Comparison of ENCODE assay signal across 10 cellular contexts in the genomic region with DNA sequence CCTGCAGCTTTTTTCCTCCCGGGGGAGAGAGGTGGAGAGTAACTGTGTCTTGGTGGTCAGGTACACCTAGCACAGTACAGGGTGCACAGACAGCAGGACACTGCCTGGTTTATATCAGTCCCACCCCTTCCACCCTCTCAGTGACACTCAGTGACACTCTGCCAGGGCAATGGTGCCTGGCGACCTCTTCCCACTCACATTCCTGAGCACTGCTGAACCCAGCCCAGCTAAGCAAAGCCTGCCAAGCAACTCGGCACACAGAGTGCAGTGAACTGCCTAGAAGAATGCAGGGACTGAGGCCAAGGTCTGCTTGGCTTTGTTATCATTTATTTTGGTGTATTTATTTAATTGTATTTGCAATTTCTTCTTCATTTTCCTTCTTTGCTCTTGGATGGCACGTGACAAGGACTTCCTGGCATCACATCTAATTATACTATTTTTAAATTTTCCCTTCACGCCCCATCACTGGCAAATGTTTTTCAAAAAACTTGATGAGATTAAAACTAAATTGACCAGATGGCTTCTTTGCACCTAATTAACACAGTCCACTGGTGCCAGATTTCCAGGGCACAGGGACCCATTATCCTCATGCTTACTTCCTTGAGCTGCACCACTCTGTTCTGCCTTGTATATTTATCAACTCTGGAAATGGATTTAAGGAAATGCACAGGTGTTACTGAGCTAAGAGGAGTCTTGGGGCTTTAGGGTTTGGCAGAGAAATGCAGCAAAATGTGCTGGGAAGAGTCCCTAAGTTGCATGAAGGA.
DNase-seq lines count a peak whose midpoint lies in the region; ATAC-seq and TF ChIP-seq lines count a peak whose summit lies in the region.
"Had no signal": no experiment of that assay in that cellular context is flagged by ENCODE, and none has a peak within 500 bp of the region (broad histone marks: within the 10 kb centered on the region; RNA-seq: fewer than 3 reads in every experiment).

No MANE protein-coding gene starts in this region.

- H3K27ac ChIP-seq in PC-3 (ENCODE audit: low read length) (no peak overlapping the region), muscle layer of duodenum (ENCODE audit: low read length) (peak overlapping the region; percentile 58), aorta (ENCODE audit: low read depth in 1 of 2, low read length in 2 of 2) (peak overlapping the region; percentile 88 to 92)

- BruUV-seq in PC-3 (replicated peaks; lab: Mats Ljungman, UMichigan): no TSS peak

- intact Hi-C loops in PC-3 (cut with micrococcal nuclease) (no loop called here), aorta (cut with DNase I) (no loop called here)

- peak; percentile 45 for DNase-seq in PC-3
- peak; percentile 82 for DNase-seq in fibroblast of pulmonary artery (ENCODE audit: low read depth)
- DNase-seq in aorta: peak; percentile 88 to 90
- DNase-seq in NCI-H510A treated with DMSO at 0.1 percent for 48 hours (lab: John Stamatoyannopoulos, UW): no peak
- DNase-seq in stimulated activated CD4-positive, alpha-beta T cell treated with anti-CD3 and anti-CD28 coated beads, Interleukin-15, amount 100 ng/mL, for 24 hours: no peak
- DNase-seq in EL: no peak
- DNase-seq: HCEC 1CT had no signal

- no peak overlapping the region for H3K4me3 ChIP-seq in PC-3 (ENCODE audit: low read length)
- no peak overlapping the region for H3K4me3 ChIP-seq in fibroblast of pulmonary artery (replicated peaks; ENCODE audit: low read depth, low read length)
- no peak overlapping the region for H3K4me3 ChIP-seq in muscle layer of duodenum (ENCODE audit: low read depth in 1 of 2, low read length in 2 of 2)
- H3K4me3 ChIP-seq in aorta (ENCODE audit: low read length in 2 of 2): no peak overlapping the region
- H3K4me3 ChIP-seq: K562, Peyer's patch had no signal

- 3 to 8% methylated on average over 5 of the region's 5 CpGs for WGBS in aorta, 2 donors

- TF ChIP-seq CTCF in PC-3 (conservative IDR thresholded peaks at IDR 0.05; ENCODE audit: low read depth, low read length) (no peak), fibroblast of pulmonary artery (IDR thresholded peaks at IDR 0.05; ENCODE audit: low read length, missing control alignments) (no peak)

- H3K4me2 ChIP-seq in PC-3 (ENCODE audit: low read length): no peak overlapping the region

- no peak overlapping the region for H3K9ac ChIP-seq in PC-3 (ENCODE audit: low read length)

- H4K20me1 ChIP-seq in PC-3 (ENCODE audit: low read length): no peaks in the 10 kb centered on the region

- no peaks in the 10 kb centered on the region for H3K9me2 ChIP-seq in PC-3 (replicated peaks; ENCODE audit: low read length)

- no peaks in the 10 kb centered on the region for H3F3A ChIP-seq in PC-3 (ENCODE audit: low read length, unreplicated experiment)

- H3K36me3 ChIP-seq in PC-3 (ENCODE audit: low read depth, low read length) (0 out of 2 replicates have a peak, but pooled peaks cover 6% of the 10 kb centered on the region), muscle layer of duodenum (ENCODE audit: control insufficient read depth in 1 of 2, insufficient read depth in 2 of 2, low read length in 2 of 2) (no peaks in the 10 kb centered on the region), aorta (ENCODE audit: control insufficient read depth in 1 of 2, insufficient read depth in 2 of 2, low read length in 1 of 2) (no peaks in the 10 kb centered on the region)
- H3K36me3 ChIP-seq: Peyer's patch had no signal

- H3K79me2 ChIP-seq in PC-3 (ENCODE audit: low read length): no peaks in the 10 kb centered on the region

- POLR2A ChIA-PET in PC-3 (lab: Charles Lee; ENCODE audit: unreplicated experiment): no interaction called here

- H3K27me3 ChIP-seq in PC-3 (ENCODE audit: low read length): no peaks in the 10 kb centered on the region
- H3K27me3 ChIP-seq in muscle layer of duodenum (ENCODE audit: low read depth, low read length): no peaks in the 10 kb centered on the region
- no peaks in the 10 kb centered on the region for H3K27me3 ChIP-seq in aorta (ENCODE audit: control insufficient read depth in 1 of 2, insufficient read depth in 2 of 2, low read length in 1 of 2)
- H3K27me3 ChIP-seq: Peyer's patch had no signal

- H3K4me1 ChIP-seq in PC-3 (ENCODE audit: insufficient read depth, low read length) (peaks cover 8% of the 10 kb centered on the region), muscle layer of duodenum (ENCODE audit: control insufficient read depth in 1 of 2, insufficient read depth in 2 of 2, low read length in 2 of 2) (peaks cover 3 to 29% of the 10 kb centered on the region in 2 donors), aorta (ENCODE audit: control insufficient read depth in 1 of 2, insufficient read depth in 2 of 2, low read length in 2 of 2) (peaks cover 11 to 12% of the 10 kb centered on the region in 2 donors)

- CTCF ChIA-PET in PC-3 (lab: Charles Lee): no interaction called here

- ATAC-seq in PC-3 (peak; percentile 85), aorta (ENCODE audit: low FRiP score) (peak; percentile 89)
- ATAC-seq: K562 had no signal

- no peak overlapping the region for H2AFZ ChIP-seq in PC-3 (ENCODE audit: low read length)

- H3K9me3 ChIP-seq in PC-3 (ENCODE audit: low read length) (no peaks in the 10 kb centered on the region), muscle layer of duodenum (ENCODE audit: control insufficient read depth in 1 of 2, low read length in 2 of 2) (peaks cover 0 to 4% of the 10 kb centered on the region in 2 donors), aorta (ENCODE audit: control insufficient read depth, low read length) (no peaks in the 10 kb centered on the region)
- H3K9me3 ChIP-seq: Peyer's patch had no signal

Comparison
In these comparisons a context has a peak if more than half of its experiments do, and no peak if none do; other contexts are left out.
1. DNase-seq: peak in PC-3 (single experiment), fibroblast of pulmonary artery (single experiment) and aorta (2 of 2); none in NCI-H510A treated with DMSO at 0.1 percent for 48 hours (single experiment), stimulated activated CD4-positive, alpha-beta T cell treated with anti-CD3 and anti-CD28 coated beads, Interleukin-15, amount 100 ng/mL, for 24 hours (single experiment) and EL (single experiment).